In the genomic region with DNA sequence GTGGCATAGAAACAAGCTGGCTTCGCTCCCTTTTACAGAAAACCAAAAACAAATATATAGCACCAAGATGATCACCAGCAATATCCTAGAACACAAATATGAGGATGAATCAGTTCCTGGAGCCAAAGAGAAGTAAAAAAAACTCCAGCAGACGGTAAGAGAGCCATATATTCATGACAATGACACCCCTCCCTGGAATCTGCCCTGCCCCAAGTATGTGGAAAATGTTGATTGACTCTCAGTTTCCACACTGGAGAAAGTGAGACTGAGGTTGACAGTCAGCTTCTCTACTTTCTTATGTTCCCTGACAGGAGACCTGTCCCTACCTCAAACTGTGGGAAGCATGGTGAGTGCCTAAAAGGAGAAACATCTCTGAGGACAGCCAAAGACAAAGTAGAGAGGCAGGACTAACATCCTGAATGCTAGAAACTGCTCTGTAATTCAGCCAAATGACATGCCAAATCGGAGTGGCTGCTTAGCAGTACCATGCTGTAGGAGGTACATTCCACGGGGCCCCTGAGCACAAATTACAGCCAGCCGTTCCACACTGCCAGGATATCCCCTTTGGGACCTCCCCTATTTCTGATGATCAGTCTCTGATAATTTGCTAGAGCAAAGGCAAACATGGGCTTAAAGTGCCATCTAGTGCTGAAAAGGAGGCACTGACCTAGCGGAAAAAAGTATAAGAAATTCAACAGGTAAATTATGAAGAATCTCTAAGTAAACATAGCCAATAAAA, we compare ENCODE assay signal across 10 cellular contexts.
A peak's percentile ranks its signal among the peaks of the same experiment; 100 is the strongest.
DNase-seq lines count a peak whose midpoint lies in the region.
"Had no signal": no experiment of that assay in that cellular context is flagged by ENCODE, and none has a peak within 500 bp of the region (broad histone marks: within the 10 kb centered on the region; RNA-seq: fewer than 3 reads in every experiment).

No MANE protein-coding gene starts in this region.

- DNase-seq in DMS 273 treated with DMSO at 0.1 percent for 48 hours (lab: John Stamatoyannopoulos, UW) (peak; percentile 3), HS-27A (ENCODE audit: low read depth) (peak; percentile 69), T1000 (lab: John Stamatoyannopoulos, UW) (peak; percentile 59), iris pigment epithelial cell (ENCODE audit: low read depth) (peak; percentile 82), activated T-cell treated with anti-CD3 and anti-CD28 coated beads for 4 hours (no peak), putamen (ENCODE audit: low spot score) (no peak), globus pallidus (ENCODE audit: low spot score) (no peak)
- no peak for DNase-seq in activated CD4-positive, alpha-beta T cell treated with anti-CD3 and anti-CD28 coated beads for 48 hours
- DNase-seq: activated CD4-positive, CD25-positive, alpha-beta regulatory T cell treated with anti-CD3 and anti-CD28 coated beads, Interleukin-2, amount 50 U/mL, for 72 hours; effector CD8-positive, alpha-beta T cell had no signal

Comparison
In these comparisons a context has a peak if more than half of its experiments do, and no peak if none do; other contexts are left out.
1. DNase-seq: peak in DMS 273 treated with DMSO at 0.1 percent for 48 hours (single experiment), HS-27A (single experiment), T1000 (single experiment) and iris pigment epithelial cell (single experiment); none in activated T-cell treated with anti-CD3 and anti-CD28 coated beads for 4 hours (single experiment), activated CD4-positive, alpha-beta T cell treated with anti-CD3 and anti-CD28 coated beads for 48 hours (single experiment), putamen (single experiment) and globus pallidus (single experiment).